In genomic region chr20:57429579-57430202, GRCh38 we compare ENCODE assay signal across 10 cellular contexts. TPM values are rescaled to one million over a fixed set of nuclear protein-coding genes. Genes with fewer than 3 reads are reported as not detected.
A peak's percentile ranks its signal among the peaks of the same experiment; 100 is the strongest.
DNase-seq lines count a peak whose midpoint lies in the region; ATAC-seq and TF ChIP-seq lines count a peak whose summit lies in the region.
"Had no signal": no experiment of that assay in that cellular context is flagged by ENCODE, and none has a peak within 500 bp of the region (broad histone marks: within the 10 kb centered on the region; RNA-seq: fewer than 3 reads in every experiment).

No MANE protein-coding gene starts in this region.

- no TSS peak for BruUV-seq in PC-3 (replicated peaks; lab: Mats Ljungman, UMichigan)

- intact Hi-C loops in PC-3 (cut with micrococcal nuclease) = no loop called here

- no peaks in the 10 kb centered on the region for H3K27me3 ChIP-seq in PC-3 (ENCODE audit: low read length)

- H3K9me2 ChIP-seq in PC-3 (replicated peaks; ENCODE audit: low read length) = no peaks in the 10 kb centered on the region

- DNase-seq in stimulated activated naive CD8-positive, alpha-beta T cell treated with anti-CD3 and anti-CD28 coated beads, Interleukin-15, amount 100 ng/mL, for 72 hours = no peak
- DNase-seq in PC-3 = peak; percentile 92
- peak; percentile 40 for DNase-seq in epithelial cell of prostate (ENCODE audit: low read depth, low spot score)
- DNase-seq in NCI-H2081 (lab: John Stamatoyannopoulos, UW) = no peak
- DNase-seq in NCI-H524 (lab: John Stamatoyannopoulos, UW) = no peak
- DNase-seq in NCI-H2171 (lab: John Stamatoyannopoulos, UW) = no peak
- no peak for DNase-seq in OCI-M1 (lab: John Stamatoyannopoulos, UW)
- DNase-seq: activated T-cell treated with anti-CD3 and anti-CD28 coated beads, Interleukin-2, amount 50 U/mL, for 1 hour; T-cell had no signal

- H3K36me3 Mint-ChIP-seq in stimulated activated naive CD8-positive, alpha-beta T cell treated with anti-CD3 and anti-CD28 coated beads, Interleukin-15, Interleukin-2, amounts not matched to agents 100 ng/mL and 50 ng/mL, for 24 hours (ENCODE audit: low read depth) = no peaks in the 10 kb centered on the region
- H3K36me3 Mint-ChIP-seq: T-cell had no signal

- H3K27ac ChIP-seq in PC-3 (ENCODE audit: low read length) (no peak overlapping the region; the same call in 1 of the 2 replicates), epithelial cell of prostate (no peak overlapping the region)

- peak overlapping the region; percentile 4; the same call in 1 of the 2 replicates for H3K4me2 ChIP-seq in PC-3 (ENCODE audit: low read length)

- H3K9me3 ChIP-seq in PC-3 (ENCODE audit: low read length) = no peaks in the 10 kb centered on the region

- H3K4me3 ChIP-seq in PC-3 (ENCODE audit: low read length) = no peak overlapping the region

- no peak for TF ChIP-seq CTCF in PC-3 (conservative IDR thresholded peaks at IDR 0.05; ENCODE audit: low read depth, low read length)

- H4K20me1 ChIP-seq in PC-3 (ENCODE audit: low read length) = no peaks in the 10 kb centered on the region

- POLR2A ChIA-PET in PC-3 (lab: Charles Lee; ENCODE audit: unreplicated experiment) = no interaction called here

- H3K27ac Mint-ChIP-seq in stimulated activated naive CD8-positive, alpha-beta T cell treated with anti-CD3 and anti-CD28 coated beads, Interleukin-15, Interleukin-2, amounts not matched to agents 100 ng/mL and 50 ng/mL, for 24 hours = peak overlapping the region; percentile 12
- H3K27ac Mint-ChIP-seq in stimulated activated naive CD8-positive, alpha-beta T cell treated with anti-CD3 and anti-CD28 coated beads, Interleukin-15, amount 100 ng/mL, for 72 hours = no peak overlapping the region

- H3K4me3 Mint-ChIP-seq in stimulated activated naive CD8-positive, alpha-beta T cell treated with anti-CD3 and anti-CD28 coated beads, Interleukin-15, Interleukin-2, amounts not matched to agents 100 ng/mL and 50 ng/mL, for 24 hours = no peak overlapping the region
- no peak overlapping the region for H3K4me3 Mint-ChIP-seq in stimulated activated naive CD8-positive, alpha-beta T cell treated with anti-CD3 and anti-CD28 coated beads, Interleukin-15, amount 100 ng/mL, for 72 hours

- ATAC-seq in stimulated activated naive CD8-positive, alpha-beta T cell treated with anti-CD3 and anti-CD28 coated beads, Interleukin-15, amount 100 ng/mL, for 72 hours = no peak
- peak; percentile 80 for ATAC-seq in PC-3
- ATAC-seq: T-cell had no signal

- no peaks in the 10 kb centered on the region for H3K79me2 ChIP-seq in PC-3 (ENCODE audit: low read length)

- H3K36me3 ChIP-seq in PC-3 (ENCODE audit: low read depth, low read length) = no peaks in the 10 kb centered on the region

- no peaks in the 10 kb centered on the region for H3K9me3 Mint-ChIP-seq in stimulated activated naive CD8-positive, alpha-beta T cell treated with anti-CD3 and anti-CD28 coated beads, Interleukin-15, Interleukin-2, amounts not matched to agents 100 ng/mL and 50 ng/mL, for 24 hours
- no peaks in the 10 kb centered on the region for H3K9me3 Mint-ChIP-seq in stimulated activated naive CD8-positive, alpha-beta T cell treated with anti-CD3 and anti-CD28 coated beads, Interleukin-15, amount 100 ng/mL, for 72 hours
- H3K9me3 Mint-ChIP-seq: T-cell had no signal

- no peak overlapping the region for H2AFZ ChIP-seq in PC-3 (ENCODE audit: low read length)

- no peaks in the 10 kb centered on the region for H3F3A ChIP-seq in PC-3 (ENCODE audit: low read length, unreplicated experiment)

- H3K9ac ChIP-seq in PC-3 (ENCODE audit: low read length) = no peak overlapping the region

- no peaks in the 10 kb centered on the region for H3K27me3 Mint-ChIP-seq in stimulated activated naive CD8-positive, alpha-beta T cell treated with anti-CD3 and anti-CD28 coated beads, Interleukin-15, Interleukin-2, amounts not matched to agents 100 ng/mL and 50 ng/mL, for 24 hours
- no peaks in the 10 kb centered on the region for H3K27me3 Mint-ChIP-seq in stimulated activated naive CD8-positive, alpha-beta T cell treated with anti-CD3 and anti-CD28 coated beads, Interleukin-15, amount 100 ng/mL, for 72 hours
- H3K27me3 Mint-ChIP-seq: T-cell had no signal

- CTCF ChIA-PET in PC-3 (lab: Charles Lee) = no interaction called here

- peaks cover 78% of the 10 kb centered on the region for H3K4me1 Mint-ChIP-seq in stimulated activated naive CD8-positive, alpha-beta T cell treated with anti-CD3 and anti-CD28 coated beads, Interleukin-15, Interleukin-2, amounts not matched to agents 100 ng/mL and 50 ng/mL, for 24 hours (ENCODE audit: low read depth)
- H3K4me1 Mint-ChIP-seq in stimulated activated naive CD8-positive, alpha-beta T cell treated with anti-CD3 and anti-CD28 coated beads, Interleukin-15, amount 100 ng/mL, for 72 hours = peaks cover 69% of the 10 kb centered on the region

- peaks cover 15% of the 10 kb centered on the region for H3K4me1 ChIP-seq in PC-3 (ENCODE audit: insufficient read depth, low read length)

RNA-seq across cellular contexts. Expression of gene RBM38, which starts 38.5 kb away (rescaled TPM):
- 56.5 and 59.3 TPM in 2 replicates for total RNA-seq in PC-3 (2014; rRNA removed)

Comparison
In these comparisons a context has a peak if more than half of its experiments do, and no peak if none do; other contexts are left out.
1. DNase-seq: peak in PC-3 (single experiment) and epithelial cell of prostate (single experiment); none in stimulated activated naive CD8-positive, alpha-beta T cell treated with anti-CD3 and anti-CD28 coated beads, Interleukin-15, amount 100 ng/mL, for 72 hours (0 of 2), NCI-H2081 (0 of 2), NCI-H524 (0 of 2), NCI-H2171 (single experiment) and OCI-M1 (single experiment).